27 cellular contexts compared by ENCODE assay signal in the genomic region with DNA sequence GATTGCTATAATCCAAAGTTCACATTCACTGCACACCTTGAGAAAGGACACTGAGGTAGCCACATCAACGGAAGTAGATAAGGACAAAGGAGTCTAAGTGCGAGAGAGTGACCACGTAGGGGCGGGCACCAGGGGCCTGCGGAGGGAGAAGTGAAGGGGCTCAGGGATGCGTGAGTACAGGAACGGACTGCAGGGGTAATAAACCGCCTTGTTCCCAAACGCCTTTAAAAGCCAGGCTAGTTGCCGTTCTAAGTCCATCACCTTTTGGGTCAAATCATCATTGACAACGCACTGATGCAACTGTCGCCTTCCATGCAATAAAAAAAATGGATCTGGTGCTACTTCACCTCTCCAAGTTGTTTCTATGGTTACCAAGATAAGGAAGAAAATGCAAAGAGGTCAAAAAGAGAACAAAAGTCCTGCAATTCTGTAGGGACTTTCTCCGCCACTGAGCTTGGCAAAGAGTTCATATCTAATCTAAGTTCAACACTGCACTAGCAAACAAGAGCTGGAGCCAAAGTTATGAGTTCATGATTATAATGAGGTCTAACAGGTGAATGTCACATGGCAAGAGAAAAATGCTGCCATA. TPM values are rescaled to one million over a fixed set of nuclear protein-coding genes. Genes with fewer than 3 reads are reported as not detected.
DNase-seq lines count a peak whose midpoint lies in the region; ATAC-seq, FAIRE-seq and TF ChIP-seq lines count a peak whose summit lies in the region.
"Had no signal": no experiment of that assay in that cellular context is flagged by ENCODE, and none has a peak within 500 bp of the region (broad histone marks: within the 10 kb centered on the region; RNA-seq: fewer than 3 reads in every experiment).

No MANE protein-coding gene starts in this region.

- H3K4me3 ChIP-seq in lower lobe of right lung, result no peak overlapping the region
- no peak overlapping the region for H3K4me3 ChIP-seq in transverse colon
- H3K4me3 ChIP-seq: BLaER1, lung, psoas muscle, SK-N-MC, tibial nerve had no signal

- WGBS in transverse colon (ENCODE audit: low coverage in 1 of 2), 2 donors, result 41 to 52% methylated on average over 4 to 13 of the region's 13 CpGs

- H3K9me3 ChIP-seq in lower lobe of right lung (no peaks in the 10 kb centered on the region), transverse colon (no peaks in the 10 kb centered on the region)
- H3K9me3 ChIP-seq: BLaER1, psoas muscle, tibial nerve had no signal

- ATAC-seq in lower lobe of right lung, result peak; percentile 41 to 95
- ATAC-seq: activated naive CD8-positive, alpha-beta T cell treated with anti-CD3 and anti-CD28 coated beads, Interleukin-2, amount 50 U/mL, for 24 hours; activated T-cell treated with anti-CD3 and anti-CD28 coated beads, Interleukin-2, amount 50 U/mL, for 4 hours; psoas muscle had no signal

- H3K27ac ChIP-seq in lower lobe of right lung (no peak overlapping the region), transverse colon (peak overlapping the region; percentile 70 to 78 (median 72))
- H3K27ac ChIP-seq: BLaER1, psoas muscle, RWPE1, SK-N-MC, tibial nerve, WERI-Rb-1 had no signal

- in situ Hi-C loops in transverse colon (cut with MboI; ENCODE audit: low pct_ligation_motif_present in 1 of 4, low pct_unique_long_range_greater_than_20kb in 1 of 4, low sequenced_read_pairs in 3 of 4), result no loop called here

- no peaks in the 10 kb centered on the region for H3K4me1 ChIP-seq in lower lobe of right lung
- peaks cover 0 to 7% (median 3%) of the 10 kb centered on the region in 4 donors for H3K4me1 ChIP-seq in transverse colon
- H3K4me1 ChIP-seq: psoas muscle, tibial nerve had no signal

- peak; percentile 65 for FAIRE-seq in colon (lab: Jason Lieb, UNC)
- FAIRE-seq: GM19239 had no signal

- TF ChIP-seq POLR2A in transverse colon (IDR thresholded peaks at IDR 0.05), result no peak

- TF ChIP-seq EP300 in transverse colon (IDR thresholded peaks at IDR 0.05; ENCODE audit: low read depth), result no peak

- intact Hi-C loops in lower lobe of right lung (cut with DNase I) (no loop called here), transverse colon (cut with DNase I; ENCODE audit: low total_unique reads) (no loop called here)

- H3K36me3 ChIP-seq in lower lobe of right lung (no peaks in the 10 kb centered on the region), transverse colon (no peaks in the 10 kb centered on the region)
- H3K36me3 ChIP-seq: BLaER1, tibial nerve, WERI-Rb-1 had no signal

- DNase-seq in HuH-7 (ENCODE audit: low spot score) (peak; percentile 53), lower lobe of right lung (no peak), transverse colon (peak; percentile 23), NCI-H1048 (lab: John Stamatoyannopoulos, UW) (no peak), NCI-H345 (lab: John Stamatoyannopoulos, UW) (no peak), NCI-H2196 (lab: John Stamatoyannopoulos, UW; ENCODE audit: unreplicated experiment) (no peak)
- DNase-seq: activated CD4-positive, alpha-beta T cell treated with anti-CD3 and anti-CD28 coated beads for 48 hours; activated CD8-positive, alpha-beta memory T cell treated with anti-CD3 and anti-CD28 coated beads for 24 hours; activated naive CD8-positive, alpha-beta T cell treated with anti-CD3 and anti-CD28 coated beads, Interleukin-2, amount 50 U/mL, for 24 hours; activated T-cell treated with anti-CD3 and anti-CD28 coated beads, Interleukin-2, amount 50 U/mL, for 4 hours; DMS79; GDM1; H7; KG1; NCI-H1417 treated with DMSO at 0.1 percent for 48 hours; NCI-H2081; NCI-H774; psoas muscle; stimulated activated CD4-positive, alpha-beta T cell treated with anti-CD3 and anti-CD28 coated beads, Interleukin-15, amount 100 ng/mL, for 24 hours; WERI-Rb-1 had no signal

- TF ChIP-seq CTCF in lower lobe of right lung (IDR thresholded peaks at IDR 0.05) (no peak), transverse colon (IDR thresholded peaks at IDR 0.05) (peak in 1 of 5 experiments; percentile 34)

- H3K27me3 ChIP-seq in lower lobe of right lung (ENCODE audit: low read depth) (no peaks in the 10 kb centered on the region), transverse colon (no peaks in the 10 kb centered on the region)
- H3K27me3 ChIP-seq: BLaER1, tibial nerve had no signal

RNA-seq across cellular contexts. Expression of a gene that starts 32.6 kb away (rescaled TPM):
- total RNA-seq in lower lobe of right lung, result 69.1 TPM
- total RNA-seq in transverse colon, result 100 to 1,000 TPM; 117 to 219 (median 134) TPM

Comparison
In these comparisons a context has a peak if more than half of its experiments do, and no peak if none do; other contexts are left out.
1. DNase-seq: peak in HuH-7 (single experiment) and transverse colon (single experiment); none in lower lobe of right lung (single experiment), NCI-H1048 (single experiment), NCI-H345 (single experiment) and NCI-H2196 (single experiment).